16 cellular contexts compared by ENCODE assay signal in genomic region chr2:105490956-105491355, GRCh38.
"Had no signal": no experiment of that assay in that cellular context is flagged by ENCODE, and none has a peak within 500 bp of the region (broad histone marks: within the 10 kb centered on the region; RNA-seq: fewer than 3 reads in every experiment).

No MANE protein-coding gene starts in this region.

- H3K27me3 ChIP-seq: neutrophil, right atrium auricular region, tibial nerve had no signal

- H3K27ac ChIP-seq: foreskin keratinocyte, lower lobe of right lung, neutrophil had no signal

- H3K4me1 ChIP-seq: foreskin keratinocyte, lower lobe of right lung had no signal

- FAIRE-seq: bronchial epithelial cell, kidney had no signal

- ATAC-seq: foreskin keratinocyte; lower lobe of right lung; naive thymus-derived CD8-positive, alpha-beta T cell; stimulated activated effector memory CD8-positive, alpha-beta T cell treated with anti-CD3 and anti-CD28 coated beads, Interleukin-12 subunit alpha, Interleukin-12 subunit beta, amount 100 ng/mL, for 72 hours had no signal

- H3K36me3 ChIP-seq: lower lobe of right lung, neutrophil, right atrium auricular region, tibial nerve had no signal

- DNase-seq: activated CD4-positive, alpha-beta memory T cell treated with anti-CD3 and anti-CD28 coated beads, Interleukin-2, amount 10 ng/mL, durations not matched to agents 7 days and 5 days; activated CD4-positive, alpha-beta T cell treated with anti-CD3 and anti-CD28 coated beads for 1 hour; activated naive CD8-positive, alpha-beta T cell treated with anti-CD3 and anti-CD28 coated beads, Interleukin-2, amount 10 ng/mL, durations not matched to agents 7 days and 5 days; activated T-cell treated with anti-CD3 and anti-CD28 coated beads, Interleukin-2, amount 50 U/mL, for 48 hours; aorta; foreskin keratinocyte; kidney; lower lobe of right lung; naive thymus-derived CD8-positive, alpha-beta T cell; posterior cingulate gyrus; SW 1271 had no signal

- H3K9me3 ChIP-seq: neutrophil had no signal

- H3K4me3 ChIP-seq: lower lobe of right lung, right atrium auricular region, tibial nerve had no signal
